In the genomic region with DNA sequence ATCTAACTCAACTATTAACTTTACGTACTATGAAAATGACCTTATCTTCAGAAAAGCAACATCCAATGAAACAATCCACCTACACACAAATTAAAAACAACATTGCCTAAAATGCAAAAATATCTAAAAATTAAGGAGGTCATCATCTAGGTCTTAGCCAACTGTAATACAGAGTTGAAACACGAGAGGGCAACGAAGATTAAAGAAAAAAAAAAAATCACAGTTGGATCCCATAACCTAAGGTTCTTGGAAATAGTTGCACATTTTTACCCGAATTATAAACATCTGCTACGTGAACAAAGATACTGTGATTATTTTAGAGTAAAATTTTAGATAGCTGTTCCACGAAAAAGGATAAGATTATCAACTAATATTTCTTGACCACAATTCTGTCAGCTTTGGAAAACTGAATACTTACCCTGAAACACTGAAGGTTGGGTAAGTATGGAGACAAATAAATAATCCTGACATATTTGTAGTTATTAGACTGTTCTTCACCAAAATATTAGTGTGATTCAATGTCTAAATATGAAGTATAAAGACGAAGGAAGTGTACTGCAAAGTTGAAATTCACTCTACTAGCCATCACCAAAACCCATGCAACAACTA, we compare ENCODE assay signal across 9 cellular contexts.
DNase-seq lines count a peak whose midpoint lies in the region; ATAC-seq and TF ChIP-seq lines count a peak whose summit lies in the region.
"Had no signal": no experiment of that assay in that cellular context is flagged by ENCODE, and none has a peak within 500 bp of the region (broad histone marks: within the 10 kb centered on the region; RNA-seq: fewer than 3 reads in every experiment).

No MANE protein-coding gene starts in this region.

- no peaks in the 10 kb centered on the region for H3K4me1 ChIP-seq in OCI-LY1 (ENCODE audit: insufficient read depth, low read length, severe bottlenecking)

- H3K9me2 ChIP-seq in OCI-LY1 (ENCODE audit: low read depth, low read length), result no peaks in the 10 kb centered on the region

- H3K4me1 Mint-ChIP-seq in activated T-cell treated with anti-CD3 and anti-CD28 coated beads, Interleukin-2, amount 50 U/mL, for 72 hours (ENCODE audit: low read depth), result peaks cover 36% of the 10 kb centered on the region

- H3K27me3 ChIP-seq in OCI-LY1 (ENCODE audit: insufficient read depth, low read length), result no peaks in the 10 kb centered on the region

- peaks cover 1 to 2% of the 10 kb centered on the region in 2 donors for H3K36me3 Mint-ChIP-seq in activated T-cell treated with anti-CD3 and anti-CD28 coated beads, Interleukin-2, amount 50 U/mL, for 72 hours (ENCODE audit: insufficient read depth in 2 of 2)

- H3K4me3 Mint-ChIP-seq in activated T-cell treated with anti-CD3 and anti-CD28 coated beads, Interleukin-2, amount 50 U/mL, for 72 hours, result peak overlapping the region in 1 of 2 donors; percentile 53
- H3K4me3 Mint-ChIP-seq: stimulated activated naive CD8-positive, alpha-beta T cell treated with anti-CD3 and anti-CD28 coated beads, Interleukin-15, Interleukin-2, amounts not matched to agents 100 ng/mL and 50 ng/mL, for 24 hours had no signal

- no peak overlapping the region for H3K4me2 ChIP-seq in OCI-LY1 (ENCODE audit: low read length)

- no peaks in the 10 kb centered on the region for H3K9me3 Mint-ChIP-seq in activated T-cell treated with anti-CD3 and anti-CD28 coated beads, Interleukin-2, amount 50 U/mL, for 72 hours
- H3K9me3 Mint-ChIP-seq: stimulated activated naive CD8-positive, alpha-beta T cell treated with anti-CD3 and anti-CD28 coated beads, Interleukin-15, Interleukin-2, amounts not matched to agents 100 ng/mL and 50 ng/mL, for 24 hours had no signal

- H3K27ac ChIP-seq in OCI-LY1 (ENCODE audit: low read depth, low read length, poor library complexity, severe bottlenecking), result no peak overlapping the region

- TF ChIP-seq CTCF in OCI-LY1 (IDR thresholded peaks at IDR 0.05; ENCODE audit: low read length), result peak; percentile 65
- peak; percentile 60 for TF ChIP-seq CTCF in epithelial cell of proximal tubule (conservative IDR thresholded peaks at IDR 0.05; ENCODE audit: low read depth, low read length)
- TF ChIP-seq CTCF in omental fat pad (IDR thresholded peaks at IDR 0.05), result no peak

- ATAC-seq in activated T-cell treated with anti-CD3 and anti-CD28 coated beads, Interleukin-2, amount 50 U/mL, for 72 hours (replicated peaks in 1 of 2), result no peak
- ATAC-seq in omental fat pad (ENCODE audit: low FRiP score) (peak; percentile 29), HG02884 (IDR thresholded peaks at IDR 0.05; ENCODE audit: unreplicated experiment) (no peak), HG03378 (IDR thresholded peaks at IDR 0.05; ENCODE audit: unreplicated experiment) (no peak)

- no peak overlapping the region for H3K9ac ChIP-seq in OCI-LY1 (ENCODE audit: low read length)

- no peak overlapping the region for H2AFZ ChIP-seq in OCI-LY1 (ENCODE audit: low read length)

- no peaks in the 10 kb centered on the region; the same call in 1 of the 2 replicates for H3F3A ChIP-seq in OCI-LY1 (ENCODE audit: insufficient read depth, low read length)

- H3K36me3 ChIP-seq in OCI-LY1 (ENCODE audit: insufficient read depth, low read length), result peaks cover 5% of the 10 kb centered on the region; the same call in 1 of the 2 replicates

- H3K4me3 ChIP-seq in OCI-LY1 (ENCODE audit: low read depth, low read length, poor library complexity, severe bottlenecking) (no peak overlapping the region), epithelial cell of proximal tubule (ENCODE audit: low read depth, low read length) (no peak overlapping the region)

- peak overlapping the region; percentile 67 for H3K27ac Mint-ChIP-seq in activated T-cell treated with anti-CD3 and anti-CD28 coated beads, Interleukin-2, amount 50 U/mL, for 72 hours
- H3K27ac Mint-ChIP-seq: stimulated activated naive CD8-positive, alpha-beta T cell treated with anti-CD3 and anti-CD28 coated beads, Interleukin-15, Interleukin-2, amounts not matched to agents 100 ng/mL and 50 ng/mL, for 24 hours had no signal

- no peaks in the 10 kb centered on the region for H3K9me3 ChIP-seq in OCI-LY1 (ENCODE audit: low read length)

- DNase-seq in activated T-cell treated with anti-CD3 and anti-CD28 coated beads, Interleukin-2, amount 50 U/mL, for 72 hours, result no peak
- DNase-seq in activated T-cell treated with anti-CD3 and anti-CD28 coated beads for 4 hours (no peak), epithelial cell of proximal tubule (ENCODE audit: low read depth) (no peak), omental fat pad (ENCODE audit: low spot score) (no peak), HuH-7.5 (ENCODE audit: low spot score) (no peak)

- H3K27me3 Mint-ChIP-seq in activated T-cell treated with anti-CD3 and anti-CD28 coated beads, Interleukin-2, amount 50 U/mL, for 72 hours (ENCODE audit: low read depth), result no peaks in the 10 kb centered on the region
- H3K27me3 Mint-ChIP-seq: stimulated activated naive CD8-positive, alpha-beta T cell treated with anti-CD3 and anti-CD28 coated beads, Interleukin-15, Interleukin-2, amounts not matched to agents 100 ng/mL and 50 ng/mL, for 24 hours had no signal

- H4K20me1 ChIP-seq in OCI-LY1 (ENCODE audit: insufficient read depth, low read length), result no peaks in the 10 kb centered on the region

- H3K79me2 ChIP-seq in OCI-LY1 (ENCODE audit: insufficient read depth, low read length), result no peaks in the 10 kb centered on the region

Comparison
In these comparisons a context has a peak if more than half of its experiments do, and no peak if none do; other contexts are left out.
1. CTCF ChIP-seq: peak in OCI-LY1 (single experiment) and epithelial cell of proximal tubule (single experiment); none in omental fat pad (0 of 3).